8 cellular contexts compared by ENCODE assay signal in genomic region chr10:15209827-15210509, GRCh38. TPM values are rescaled to one million over a fixed set of nuclear protein-coding genes. Genes with fewer than 3 reads are reported as not detected.
DNase-seq lines count a peak whose midpoint lies in the region; ATAC-seq, FAIRE-seq and TF ChIP-seq lines count a peak whose summit lies in the region.

No MANE protein-coding gene starts in this region.

- DNase-seq in GM04504 (ENCODE audit: low read depth) (peak; percentile 44), NCI-H146 treated with DMSO at 0.1 percent for 48 hours (lab: John Stamatoyannopoulos, UW; ENCODE audit: unreplicated experiment) (peak; percentile 78), WTC11 (ENCODE audit: low spot score) (peak; percentile 88), bronchial epithelial cell (ENCODE audit: low read depth) (peak; percentile 53), islet precursor cell (peak; percentile 85)
- peak; percentile 78 for DNase-seq in stimulated activated CD4-positive, alpha-beta T cell treated with anti-CD3 and anti-CD28 coated beads, Interleukin-1b, Interleukin-23, amount 100 ng/mL, for 48 hours

- H3K36me3 ChIP-seq in HEK293 (ENCODE audit: control insufficient read depth in 2 of 2, insufficient read depth in 1 of 2, low read length in 2 of 2) = peaks cover 0 to 28% of the 10 kb centered on the region in 2 experiments; a peak in 1 of 3 replicates
- H3K36me3 ChIP-seq in bronchial epithelial cell (ENCODE audit: control insufficient read depth, insufficient read depth, low read length) = no peaks in the 10 kb centered on the region

- ATAC-seq in WTC11 (peak; percentile 92), GM18502 (IDR thresholded peaks at IDR 0.05; ENCODE audit: poor library complexity, unreplicated experiment) (no peak)

- no peaks in the 10 kb centered on the region for H3K9me3 Mint-ChIP-seq in WTC11

- no peak overlapping the region for H3K4me3 Mint-ChIP-seq in WTC11

- H3K36me3 Mint-ChIP-seq in WTC11 = peaks cover 7% of the 10 kb centered on the region; the same call in 1 of the 2 replicates

- TF ChIP-seq CTCF in HEK293 (tag by site-specific recombination; IDR thresholded peaks at IDR 0.05) (peak; percentile 75), WTC11 (IDR thresholded peaks at IDR 0.05) (peak; percentile 86), bronchial epithelial cell (IDR thresholded peaks at IDR 0.05; ENCODE audit: insufficient read depth, low read length, severe bottlenecking) (peak; percentile 86)

- no peaks in the 10 kb centered on the region for H3K27me3 ChIP-seq in bronchial epithelial cell (ENCODE audit: control insufficient read depth, insufficient read depth, low read length)

- H3K9me3 ChIP-seq in HEK293 (ENCODE audit: control insufficient read depth, insufficient read depth, low read depth, low read length) = no peaks in the 10 kb centered on the region

- no peaks in the 10 kb centered on the region for H3K27me3 Mint-ChIP-seq in WTC11 (ENCODE audit: low read depth)

- CTCF ChIA-PET in HEK293 (lab: Yijun Ruan, JAX) = interaction anchor here (0.7 to 1.9 kb wide), 11 partner anchors 8 to 529 kb away, joined by 3 to 5 read pairs (median 4); no protein-coding TSS in a partner anchor
- CTCF ChIA-PET in WTC11 (lab: Charles Lee) = interaction anchor here (0.7 kb wide), 1 partner anchor 19 kb away, joined by 3 read pairs; no protein-coding TSS in a partner anchor

- H3K27ac ChIP-seq in HEK293 (ENCODE audit: extremely low read depth, low read depth, low read length) = no peak overlapping the region

- peak; percentile 68 for FAIRE-seq in bronchial epithelial cell (lab: Jason Lieb, UNC)

- POLR2A ChIA-PET in HEK293 (lab: Yijun Ruan, JAX) = no interaction called here
- POLR2A ChIA-PET in WTC11 (lab: Charles Lee) = no interaction called here

- H3K4me3 ChIP-seq in HEK293 (ENCODE audit: low read depth, low read length) = no peak overlapping the region
- no peak overlapping the region for H3K4me3 ChIP-seq in bronchial epithelial cell (ENCODE audit: low read depth, low read length)

- no peak overlapping the region for H3K27ac Mint-ChIP-seq in WTC11

- no peaks in the 10 kb centered on the region for H3K4me1 ChIP-seq in HEK293 (ENCODE audit: control insufficient read depth, insufficient read depth, low read length)

- H3K4me1 Mint-ChIP-seq in WTC11 = peaks cover 10% of the 10 kb centered on the region

TF ChIP-seq in HEK293, 187 proteins besides CTCF, POLR2A, EP300 and RAD21:
- TF ChIP-seq ZNF394 (tag by site-specific recombination; IDR thresholded peaks at IDR 0.05; ENCODE audit: borderline replicate concordance) (no peak), ZNF654 (tag by site-specific recombination; IDR thresholded peaks at IDR 0.05; ENCODE audit: low read depth) (peak; percentile 70), ZFHX2 (tag by site-specific recombination; conservative IDR thresholded peaks at IDR 0.05) (peak; percentile 57), ZNF610 (tag by site-specific recombination; IDR thresholded peaks at IDR 0.05; ENCODE audit: borderline replicate concordance) (no peak), ZNF2 (tag by site-specific recombination; IDR thresholded peaks at IDR 0.05) (peak; percentile 31; the same call in 1 of the 2 replicates), YY1 (tag by site-specific recombination; IDR thresholded peaks at IDR 0.05) (0 out of 2 replicates have a peak, but pooled peaks have one; percentile 36), TCF7L2 (IDR thresholded peaks at IDR 0.05; ENCODE audit: borderline replicate concordance, low read depth, low read length) (peak; percentile 51; the same call in 1 of the 2 replicates), ZNF660 (tag by site-specific recombination; IDR thresholded peaks at IDR 0.05) (0 out of 2 replicates have a peak, but pooled peaks have one; percentile 22), KLF9 (tag by site-specific recombination; IDR thresholded peaks at IDR 0.05; ENCODE audit: low read depth) (peak; percentile 47; the same call in 1 of the 2 replicates), ZNF777 (tag by site-specific recombination; IDR thresholded peaks at IDR 0.05; ENCODE audit: borderline replicate concordance) (no peak), SCRT1 (tag by site-specific recombination; IDR thresholded peaks at IDR 0.05; ENCODE audit: borderline replicate concordance) (peak; percentile 93), EGR2 (tag by site-specific recombination; IDR thresholded peaks at IDR 0.05; ENCODE audit: low read depth) (0 out of 2 replicates have a peak, but pooled peaks have one; percentile 29), ZNF600 (tag by site-specific recombination; IDR thresholded peaks at IDR 0.05) (peak; percentile 75), ZBTB17 (tag by site-specific recombination; IDR thresholded peaks at IDR 0.05) (peak; percentile 27; the same call in 1 of the 2 replicates), SCRT2 (tag by site-specific recombination; IDR thresholded peaks at IDR 0.05) (peak; percentile 96)
- TF ChIP-seq, protein P1, sequence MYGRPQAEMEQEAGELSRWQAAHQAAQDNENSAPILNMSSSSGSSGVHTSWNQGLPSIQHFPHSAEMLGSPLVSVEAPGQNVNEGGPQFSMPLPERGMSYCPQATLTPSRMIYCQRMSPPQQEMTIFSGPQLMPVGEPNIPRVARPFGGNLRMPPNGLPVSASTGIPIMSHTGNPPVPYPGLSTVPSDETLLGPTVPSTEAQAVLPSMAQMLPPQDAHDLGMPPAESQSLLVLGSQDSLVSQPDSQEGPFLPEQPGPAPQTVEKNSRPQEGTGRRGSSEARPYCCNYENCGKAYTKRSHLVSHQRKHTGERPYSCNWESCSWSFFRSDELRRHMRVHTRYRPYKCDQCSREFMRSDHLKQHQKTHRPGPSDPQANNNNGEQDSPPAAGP (tag by site-specific recombination; IDR thresholded peaks at IDR 0.05) = no peak

TF ChIP-seq in WTC11, 78 proteins besides CTCF, POLR2A, EP300 and RAD21:
- TF ChIP-seq ZNF232 (CRISPR knock-in tag; IDR thresholded peaks at IDR 0.05) (peak; percentile 64; the same call in 1 of the 2 replicates), EMX1 (CRISPR knock-in tag; IDR thresholded peaks at IDR 0.05) (no peak)

RNA-seq across cellular contexts. Expression of gene NMT2, which starts 41.5 kb away (rescaled TPM):
- total RNA-seq in WTC11 (2021) = 9.6 to 11.8 TPM (median 11.7 TPM) in 3 replicates
- total RNA-seq in bronchial epithelial cell = 11.1 and 12.2 TPM in 2 replicates
